In genomic region chr2:64214281-64215115, GRCh38 we compare ENCODE assay signal across 8 cellular contexts.
DNase-seq lines count a peak whose midpoint lies in the region; ATAC-seq, FAIRE-seq and TF ChIP-seq lines count a peak whose summit lies in the region.

No MANE protein-coding gene starts in this region.

- no peaks in the 10 kb centered on the region for H3K79me2 ChIP-seq in HepG2 (ENCODE audit: insufficient read depth, low read length)

- ATAC-seq in right lobe of liver (peak in 3 of 4 donors; percentile 32 to 33 (median 33)), HepG2 (no peak), HG03095 (IDR thresholded peaks at IDR 0.05; ENCODE audit: unreplicated experiment) (peak; percentile 48)

- POLR2A ChIA-PET in HepG2 (lab: Yijun Ruan, JAX): no interaction called here

- H3K9me3 ChIP-seq in right lobe of liver: no peaks in the 10 kb centered on the region
- no peaks in the 10 kb centered on the region for H3K9me3 ChIP-seq in HepG2 (ENCODE audit: low read length)
- no peaks in the 10 kb centered on the region for H3K9me3 ChIP-seq in spleen

- WGBS in right lobe of liver (ENCODE audit: insufficient coverage, low coverage, low lambda C conversion rate, missing lambda C conversion rate): 53% methylated on average over 5 of the region's 5 CpGs
- 11% methylated on average over 5 of the region's 5 CpGs for WGBS in HepG2 (ENCODE audit: low lambda C conversion rate)
- 18 to 32% (median 26%) methylated on average over 5 of the region's 5 CpGs for WGBS in spleen, 5 donors

- no peak for FAIRE-seq in HepG2 (lab: Jason Lieb, UNC)

- no peak overlapping the region; the same call in 1 of the 2 replicates for H3K4me2 ChIP-seq in HepG2 (ENCODE audit: low read depth, low read length)

- TF ChIP-seq RAD21 in HepG2 (CRISPR knock-in tag; IDR thresholded peaks at IDR 0.05): no peak

- no peak for TF ChIP-seq EP300 in HepG2 (IDR thresholded peaks at IDR 0.05; ENCODE audit: low read depth in 2 of 2, low read length in 2 of 2)
- no peak for TF ChIP-seq EP300 in HepG2 (CRISPR knock-in tag; IDR thresholded peaks at IDR 0.05; ENCODE audit: borderline replicate concordance)

- H3K27ac ChIP-seq in right lobe of liver (peak overlapping the region in 1 of 3 donors; percentile 20), HepG2 (ENCODE audit: extremely low read length, insufficient read depth, low read length) (no peak overlapping the region), spleen (peak overlapping the region; percentile 64 to 93 (median 83))

- TF ChIP-seq POLR2A in right lobe of liver (IDR thresholded peaks at IDR 0.05) (no peak), HepG2 (IDR thresholded peaks at IDR 0.05; ENCODE audit: insufficient read depth in 1 of 2, low read depth in 2 of 2, low read length in 2 of 2) (no peak), spleen (IDR thresholded peaks at IDR 0.05) (no peak)

- H3K9ac ChIP-seq in HepG2 (ENCODE audit: insufficient read depth, low read depth, low read length): no peak overlapping the region

- in situ Hi-C loops in HepG2 (cut with HindIII; ENCODE audit: extremely low pct_ligation_motif_present, low pct_unique_long_range_greater_than_20kb): no loop called here

- BruUV-seq in HepG2 (replicated peaks; lab: Mats Ljungman, UMichigan): no TSS peak

- H3K27me3 ChIP-seq in right lobe of liver (no peaks in the 10 kb centered on the region), HepG2 (ENCODE audit: control insufficient read depth in 1 of 2, insufficient read depth in 2 of 2, low read length in 2 of 2) (peaks cover 0 to 4% of the 10 kb centered on the region in 2 experiments; a peak in 1 of 5 replicates), spleen (replicated peaks in 1 of 7) (no peaks in the 10 kb centered on the region)

- peaks cover 0 to 6% (median 0%) of the 10 kb centered on the region in 4 donors for H3K4me1 ChIP-seq in right lobe of liver
- peaks cover 9% of the 10 kb centered on the region; the same call in 1 of the 2 replicates for H3K4me1 ChIP-seq in HepG2 (ENCODE audit: insufficient read depth, low read length)
- peaks cover 25 to 59% (median 46%) of the 10 kb centered on the region in 6 donors for H3K4me1 ChIP-seq in spleen

- H3K4me3 ChIP-seq in right lobe of liver: no peak overlapping the region
- no peak overlapping the region for H3K4me3 ChIP-seq in HepG2 (replicated peaks in 1 of 3; ENCODE audit: insufficient read depth in 1 of 3, low read depth in 2 of 3, low read length in 3 of 3)
- H3K4me3 ChIP-seq in fibroblast of pulmonary artery (replicated peaks; ENCODE audit: low read depth, low read length): no peak overlapping the region
- peak overlapping the region in 1 of 8 donors; percentile 55 for H3K4me3 ChIP-seq in spleen

- no peak overlapping the region for H2AFZ ChIP-seq in HepG2 (ENCODE audit: low read length)

- no peak for TF ChIP-seq CTCF in right lobe of liver (IDR thresholded peaks at IDR 0.05)
- no peak for TF ChIP-seq CTCF in HepG2 (CRISPR knock-in tag; IDR thresholded peaks at IDR 0.05)
- TF ChIP-seq CTCF in fibroblast of pulmonary artery (IDR thresholded peaks at IDR 0.05; ENCODE audit: low read length, missing control alignments): no peak
- TF ChIP-seq CTCF in spleen (IDR thresholded peaks at IDR 0.05 in 8 of 11, conservative IDR thresholded peaks at IDR 0.05 in 3 of 11): no peak

- intact Hi-C loops in right lobe of liver (cut with DNase I): no loop called here
- intact Hi-C loops in HepG2 (cut with micrococcal nuclease; ENCODE audit: unreplicated experiment): no loop called here
- intact Hi-C loops in spleen (cut with DNase I; ENCODE audit: low total_unique reads): no loop called here

- no peaks in the 10 kb centered on the region for H4K20me1 ChIP-seq in HepG2 (ENCODE audit: insufficient read depth, low read length)

- H3K36me3 ChIP-seq in right lobe of liver (no peaks in the 10 kb centered on the region), HepG2 (replicated peaks in 1 of 2; ENCODE audit: control insufficient read depth in 1 of 2, insufficient read depth in 2 of 2, low read length in 2 of 2) (no peaks in the 10 kb centered on the region), spleen (no peaks in the 10 kb centered on the region)

- CTCF ChIA-PET in HepG2 (lab: Yijun Ruan, JAX; ENCODE audit: low intra/inter-chr PET ratio, low total read pairs): no interaction called here

- DNase-seq in right lobe of liver (no peak), HepG2 (ENCODE audit: low spot score) (no peak), T follicular helper cell (ENCODE audit: low read depth) (peak; percentile 6), fibroblast of pulmonary artery (ENCODE audit: low read depth) (peak; percentile 28), spleen (no peak), HUDEP-2 (lab: John Stamatoyannopoulos, UW; ENCODE audit: unreplicated experiment in 76 of 76) (no peak), midbrain (lab: John Stamatoyannopoulos, UW) (no peak)

TF ChIP-seq in HepG2, 621 proteins besides CTCF, POLR2A, EP300 and RAD21:
- TF ChIP-seq ZNF260 (CRISPR knock-in tag; IDR thresholded peaks at IDR 0.05; ENCODE audit: borderline replicate concordance, low read depth) (no peak), ARID5B (CRISPR knock-in tag; IDR thresholded peaks at IDR 0.05) (no peak), MLXIP (CRISPR knock-in tag; IDR thresholded peaks at IDR 0.05; ENCODE audit: borderline replicate concordance) (no peak), KLF12 (CRISPR knock-in tag; IDR thresholded peaks at IDR 0.05; ENCODE audit: borderline replicate concordance) (no peak), FOXK2 (IDR thresholded peaks at IDR 0.05) (no peak), ZNF782 (CRISPR knock-in tag; IDR thresholded peaks at IDR 0.05; ENCODE audit: borderline replicate concordance) (no peak), ZNF367 (CRISPR knock-in tag; IDR thresholded peaks at IDR 0.05; ENCODE audit: borderline replicate concordance) (no peak), ZNF616 (CRISPR knock-in tag; IDR thresholded peaks at IDR 0.05; ENCODE audit: low read depth) (no peak), ZNF703 (CRISPR knock-in tag; IDR thresholded peaks at IDR 0.05; ENCODE audit: borderline replicate concordance) (no peak), FOXA3 (CRISPR knock-in tag; IDR thresholded peaks at IDR 0.05) (no peak), REXO4 (CRISPR knock-in tag; IDR thresholded peaks at IDR 0.05; ENCODE audit: borderline replicate concordance) (no peak), ZNF160 (CRISPR knock-in tag; IDR thresholded peaks at IDR 0.05) (no peak), ATF5 (CRISPR knock-in tag; IDR thresholded peaks at IDR 0.05; ENCODE audit: low read depth) (no peak), MTF2 (CRISPR knock-in tag; IDR thresholded peaks at IDR 0.05; ENCODE audit: borderline replicate concordance) (no peak), HCFC1 (IDR thresholded peaks at IDR 0.05; ENCODE audit: low read depth, low read length) (no peak)

Comparison
In these comparisons a context has a peak if more than half of its experiments do, and no peak if none do; other contexts are left out.
1. DNase-seq: peak in T follicular helper cell (single experiment) and fibroblast of pulmonary artery (single experiment); none in right lobe of liver (0 of 3), HepG2 (single experiment), spleen (single experiment), HUDEP-2 (0 of 76) and midbrain (single experiment).